In genomic region chr16:84614075-84614474, GRCh38 we compare ENCODE assay signal across 13 cellular contexts. TPM values are rescaled to one million over a fixed set of nuclear protein-coding genes. Genes with fewer than 3 reads are reported as not detected.
DNase-seq lines count a peak whose midpoint lies in the region; ATAC-seq and TF ChIP-seq lines count a peak whose summit lies in the region.
"Had no signal": no experiment of that assay in that cellular context is flagged by ENCODE, and none has a peak within 500 bp of the region (broad histone marks: within the 10 kb centered on the region; RNA-seq: fewer than 3 reads in every experiment).

No MANE protein-coding gene starts in this region.

- H3K36me3 Mint-ChIP-seq in activated naive CD4-positive, alpha-beta T cell treated with anti-CD3 and anti-CD28 coated beads for 36 hours (ENCODE audit: low read depth): peaks cover 59% of the 10 kb centered on the region
- peaks cover 56 to 84% of the 10 kb centered on the region in 2 donors for H3K36me3 Mint-ChIP-seq in activated naive CD4-positive, alpha-beta T cell treated with anti-CD3 and anti-CD28 coated beads, Interleukin-2, amount 50 U/mL, for 72 hours

- H3K4me1 Mint-ChIP-seq in activated naive CD4-positive, alpha-beta T cell treated with anti-CD3 and anti-CD28 coated beads for 36 hours (ENCODE audit: low read depth): peaks cover 71% of the 10 kb centered on the region

- no peak for DNase-seq in activated naive CD4-positive, alpha-beta T cell treated with anti-CD3 and anti-CD28 coated beads for 36 hours
- DNase-seq in activated naive CD4-positive, alpha-beta T cell treated with anti-CD3 and anti-CD28 coated beads, Interleukin-2, amount 50 U/mL, for 16 hours: no peak
- no peak for DNase-seq in activated naive CD4-positive, alpha-beta T cell treated with anti-CD3 and anti-CD28 coated beads, Interleukin-2, amount 50 U/mL, for 72 hours (ENCODE audit: low spot score in 2 of 2)
- no peak for DNase-seq in upper lobe of right lung
- DNase-seq in NCI-H2171 (lab: John Stamatoyannopoulos, UW): no peak
- no peak for DNase-seq in NCI-H1930 (lab: John Stamatoyannopoulos, UW)
- DNase-seq: activated CD4-positive, alpha-beta T cell treated with anti-CD3 and anti-CD28 coated beads, Interleukin-2, amount 50 U/mL, for 4 hours; foreskin fibroblast; left cardiac atrium; NCI-H446 had no signal

- 80 to 82% methylated on average over 11 to 12 of the region's 12 CpGs for WGBS in mesodermal cell (ENCODE audit: insufficient coverage in 2 of 2), 2 experiments

- peaks cover 25% of the 10 kb centered on the region for H3K4me1 ChIP-seq in mesodermal cell (ENCODE audit: control insufficient read depth, insufficient read depth, low read length, poor library complexity, severe bottlenecking)
- peaks cover 32% of the 10 kb centered on the region for H3K4me1 ChIP-seq in upper lobe of right lung

- H3K27ac Mint-ChIP-seq in activated naive CD4-positive, alpha-beta T cell treated with anti-CD3 and anti-CD28 coated beads for 36 hours: peak overlapping the region; percentile 66
- H3K27ac Mint-ChIP-seq in activated naive CD4-positive, alpha-beta T cell treated with anti-CD3 and anti-CD28 coated beads, Interleukin-2, amount 50 U/mL, for 72 hours: peak overlapping the region; percentile 80 to 89

- H3K4me3 ChIP-seq in mesodermal cell (ENCODE audit: extremely low read depth, insufficient read depth, low read length, poor library complexity, severe bottlenecking) (no peak overlapping the region), upper lobe of right lung (no peak overlapping the region)
- H3K4me3 ChIP-seq: SJSA1 had no signal

- H3K9me3 Mint-ChIP-seq in activated naive CD4-positive, alpha-beta T cell treated with anti-CD3 and anti-CD28 coated beads for 36 hours: peaks cover 3% of the 10 kb centered on the region
- H3K9me3 Mint-ChIP-seq in activated naive CD4-positive, alpha-beta T cell treated with anti-CD3 and anti-CD28 coated beads, Interleukin-2, amount 50 U/mL, for 72 hours: peaks cover 0 to 10% of the 10 kb centered on the region in 2 donors

- H3K36me3 ChIP-seq in mesodermal cell (ENCODE audit: control insufficient read depth, insufficient read depth, low read length): peaks cover 67% of the 10 kb centered on the region
- H3K36me3 ChIP-seq in upper lobe of right lung: no peaks in the 10 kb centered on the region

- TF ChIP-seq CTCF in upper lobe of right lung (IDR thresholded peaks at IDR 0.05): no peak

- no peaks in the 10 kb centered on the region for H3K27me3 ChIP-seq in upper lobe of right lung
- H3K27me3 ChIP-seq: SJSA1 had no signal

- CTCF ChIA-PET in activated naive CD4-positive, alpha-beta T cell treated with anti-CD3 and anti-CD28 coated beads for 36 hours (lab: Charles Lee): no interaction called here

- ATAC-seq in activated naive CD4-positive, alpha-beta T cell treated with anti-CD3 and anti-CD28 coated beads, Interleukin-2, amount 50 U/mL, for 72 hours: no peak
- ATAC-seq in upper lobe of right lung: peak; percentile 3
- no peak for ATAC-seq in HG03135 (IDR thresholded peaks at IDR 0.05; ENCODE audit: unreplicated experiment)
- ATAC-seq: left cardiac atrium had no signal

- no peaks in the 10 kb centered on the region for H3K9me3 ChIP-seq in mesodermal cell (ENCODE audit: control insufficient read depth, low read length)
- H3K9me3 ChIP-seq in upper lobe of right lung: no peaks in the 10 kb centered on the region
- H3K9me3 ChIP-seq: SJSA1 had no signal

- H3K27me3 Mint-ChIP-seq in activated naive CD4-positive, alpha-beta T cell treated with anti-CD3 and anti-CD28 coated beads for 36 hours (ENCODE audit: low read depth): no peaks in the 10 kb centered on the region

- peak overlapping the region; percentile 30 for H3K4me3 Mint-ChIP-seq in activated naive CD4-positive, alpha-beta T cell treated with anti-CD3 and anti-CD28 coated beads for 36 hours

- H3K27ac ChIP-seq in mesodermal cell (ENCODE audit: low read depth, low read length, severe bottlenecking) (peak overlapping the region; percentile 36), upper lobe of right lung (no peak overlapping the region)
- H3K27ac ChIP-seq: SJSA1 had no signal

- intact Hi-C loops in activated naive CD4-positive, alpha-beta T cell treated with anti-CD3 and anti-CD28 coated beads for 36 hours (cut with micrococcal nuclease): no loop called here
- intact Hi-C loops in upper lobe of right lung (cut with DNase I): no loop called here

RNA-seq across cellular contexts. Expression of gene COTL1, which starts 3.8 kb away (rescaled TPM):
- total RNA-seq in activated naive CD4-positive, alpha-beta T cell treated with anti-CD3 and anti-CD28 coated beads for 36 hours: 100 to 1,000 TPM; 325 to 328 TPM
- total RNA-seq in activated naive CD4-positive, alpha-beta T cell treated with anti-CD3 and anti-CD28 coated beads, Interleukin-2, amount 50 U/mL, for 72 hours: 100 to 1,000 TPM; 277 to 583 TPM
- 247 TPM for polyA plus RNA-seq in mesodermal cell (2013, experiment 1 of 2)
- polyA plus RNA-seq in mesodermal cell (2013, experiment 2 of 2): 194 TPM
- total RNA-seq in upper lobe of right lung: 129 TPM

RNA-seq across cellular contexts. Expression of gene KLHL36, which starts 34.2 kb away (rescaled TPM):
- total RNA-seq in activated naive CD4-positive, alpha-beta T cell treated with anti-CD3 and anti-CD28 coated beads for 36 hours: 10 to 100 TPM; 45.7 to 50.3 TPM
- total RNA-seq in activated naive CD4-positive, alpha-beta T cell treated with anti-CD3 and anti-CD28 coated beads, Interleukin-2, amount 50 U/mL, for 72 hours: 10 to 100 TPM; 50.5 to 60.5 TPM
- 20.6 TPM for polyA plus RNA-seq in mesodermal cell (2013, experiment 1 of 2)
- polyA plus RNA-seq in mesodermal cell (2013, experiment 2 of 2): 17.8 TPM
- 56.3 TPM for total RNA-seq in upper lobe of right lung
